In the genomic region with DNA sequence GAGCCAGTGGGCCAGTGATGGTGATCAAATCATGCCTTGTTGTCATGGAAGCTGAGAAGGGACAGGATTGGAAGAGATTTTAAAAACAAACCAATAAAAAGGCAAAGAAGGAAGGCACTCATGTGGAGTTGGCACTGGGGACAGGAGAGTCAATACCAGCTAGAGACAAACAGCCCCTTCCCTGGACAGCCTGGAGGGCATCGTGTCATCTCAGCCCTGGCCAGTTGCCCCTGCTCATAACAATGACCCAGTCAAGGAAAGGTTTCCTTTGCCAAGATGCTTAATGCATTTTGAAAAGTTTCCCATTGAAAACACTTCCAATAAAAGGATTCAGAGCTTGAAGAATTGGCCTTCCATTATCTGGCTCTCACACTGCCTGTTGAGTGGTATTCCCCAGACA, we compare ENCODE assay signal across 14 cellular contexts.
"Had no signal": no experiment of that assay in that cellular context is flagged by ENCODE, and none has a peak within 500 bp of the region (broad histone marks: within the 10 kb centered on the region; RNA-seq: fewer than 3 reads in every experiment).

No MANE protein-coding gene starts in this region.

- ATAC-seq: activated CD4-positive, alpha-beta T cell treated with anti-CD3 and anti-CD28 coated beads for 36 hours; activated CD8-positive, alpha-beta memory T cell treated with anti-CD3 and anti-CD28 coated beads, Interleukin-2, amount 10 ng/mL, durations not matched to agents 7 days and 5 days; gastrocnemius medialis; heart right ventricle; pancreas; stimulated activated effector memory CD8-positive, alpha-beta T cell treated with anti-CD3 and anti-CD28 coated beads, Interleukin-12 subunit alpha, Interleukin-12 subunit beta, amount 100 ng/mL, for 72 hours had no signal

- H3K4me1 ChIP-seq: adrenal gland, gastrocnemius medialis, pancreas, tibial artery had no signal

- H3K9me3 ChIP-seq: adrenal gland, gastrocnemius medialis, heart right ventricle, pancreas, tibial artery had no signal

- H3K36me3 ChIP-seq: adrenal gland, gastrocnemius medialis, heart right ventricle, pancreas had no signal

- H3K4me3 ChIP-seq: adrenal gland, dorsolateral prefrontal cortex, gastrocnemius medialis, heart right ventricle, pancreas, tibial artery had no signal

- H3K27me3 ChIP-seq: adrenal gland, gastrocnemius medialis, tibial artery had no signal

- H3K27ac ChIP-seq: adrenal gland, dorsolateral prefrontal cortex, gastrocnemius medialis, heart right ventricle, pancreas, tibial artery had no signal

- DNase-seq: activated CD4-positive, alpha-beta memory T cell treated with anti-CD3 and anti-CD28 coated beads for 36 hours; activated CD4-positive, alpha-beta T cell treated with anti-CD3 and anti-CD28 coated beads for 36 hours; activated CD8-positive, alpha-beta memory T cell treated with anti-CD3 and anti-CD28 coated beads, Interleukin-2, amount 10 ng/mL, durations not matched to agents 7 days and 5 days; activated naive CD4-positive, alpha-beta T cell treated with anti-CD3 and anti-CD28 coated beads, Interleukin-2, amount 50 U/mL, for 16 hours; activated T-cell treated with anti-CD3 and anti-CD28 coated beads, Interleukin-2, amount 50 U/mL, for 1 hour; adrenal gland; dorsolateral prefrontal cortex; erythroblast; gastrocnemius medialis; heart right ventricle; naive B cell; pancreas; tibial artery had no signal
